8 cellular contexts compared by ENCODE assay signal in the genomic region with DNA sequence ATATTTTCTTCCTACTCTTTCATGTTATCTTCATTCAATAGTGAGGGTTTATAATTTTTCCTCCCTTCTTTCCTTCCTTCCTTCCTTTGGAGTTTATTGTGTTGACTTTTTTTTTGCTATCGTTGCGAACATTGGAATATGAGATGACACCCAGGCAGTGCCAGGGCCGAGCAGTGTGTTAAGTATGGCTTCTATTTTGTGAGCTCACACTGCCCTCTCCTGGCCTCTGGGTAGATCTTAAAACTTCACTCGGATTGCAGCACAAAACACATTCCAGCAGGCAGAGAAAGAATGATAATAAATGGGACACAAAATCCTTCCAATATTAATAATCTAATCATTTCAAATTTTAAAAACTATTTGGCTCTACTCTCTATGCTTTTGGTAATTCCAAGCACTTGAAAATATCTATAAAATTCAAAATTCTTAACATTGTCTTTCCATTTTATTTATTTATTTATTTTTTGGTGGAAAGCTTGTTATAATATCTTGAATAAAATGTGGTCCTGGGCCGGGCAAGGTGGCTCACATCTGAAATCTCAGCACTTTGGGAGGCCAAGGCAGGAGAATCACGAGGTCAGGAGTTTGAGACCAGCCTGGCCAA.
DNase-seq lines count a peak whose midpoint lies in the region; ATAC-seq and TF ChIP-seq lines count a peak whose summit lies in the region.

No MANE protein-coding gene starts in this region.

- no peak overlapping the region for H3K4me3 ChIP-seq in CD4-positive, CD25-positive, alpha-beta regulatory T cell (ENCODE audit: low read depth, low read length)
- no peak overlapping the region for H3K4me3 ChIP-seq in uterus

- TF ChIP-seq POLR2A in uterus (IDR thresholded peaks at IDR 0.05) = no peak

- intact Hi-C loops in posterior cingulate gyrus (cut with DNase I) = loop anchor here (1.0 to 10.0 kb wide), 4 partner anchors 369 to 677 kb away; no protein-coding TSS in a partner anchor
- intact Hi-C loops in uterus (cut with DNase I; ENCODE audit: low total_unique reads) = no loop called here

- H3K27me3 Mint-ChIP-seq in CD4-positive, CD25-positive, alpha-beta regulatory T cell = peaks cover 7% of the 10 kb centered on the region

- H3K4me1 Mint-ChIP-seq in CD4-positive, CD25-positive, alpha-beta regulatory T cell = peaks cover 0 to 9% (median 5%) of the 10 kb centered on the region in 4 donors

- peaks cover 10% of the 10 kb centered on the region for H3K27me3 ChIP-seq in CD4-positive, CD25-positive, alpha-beta regulatory T cell (ENCODE audit: control insufficient read depth, insufficient read depth, low read length)
- no peaks in the 10 kb centered on the region for H3K27me3 ChIP-seq in uterus

- peak; percentile 77 for TF ChIP-seq CTCF in LNCAP (IDR thresholded peaks at IDR 0.05)
- peak; percentile 51 to 78 (median 68) for TF ChIP-seq CTCF in uterus (IDR thresholded peaks at IDR 0.05)

- no peak overlapping the region for H3K4me3 Mint-ChIP-seq in CD4-positive, CD25-positive, alpha-beta regulatory T cell

- peaks cover 0 to 2% (median 0%) of the 10 kb centered on the region in 7 donors for H3K9me3 Mint-ChIP-seq in CD4-positive, CD25-positive, alpha-beta regulatory T cell

- peaks cover 3% of the 10 kb centered on the region for H3K4me1 ChIP-seq in CD4-positive, CD25-positive, alpha-beta regulatory T cell (ENCODE audit: control insufficient read depth, insufficient read depth, low read length, poor library complexity, severe bottlenecking)
- H3K4me1 ChIP-seq in uterus = no peaks in the 10 kb centered on the region

- peak; percentile 46 to 83 (median 64) for DNase-seq in CD4-positive, CD25-positive, alpha-beta regulatory T cell
- DNase-seq in SHP77 treated with DMSO at 0.1 percent for 48 hours (lab: John Stamatoyannopoulos, UW) (peak; percentile 8), glomerular endothelial cell (ENCODE audit: extremely low read depth, low read depth, low spot score) (peak; percentile 52), posterior cingulate gyrus (peak; percentile 27 to 93 (median 73)), uterus (peak; percentile 46 to 66)
- DNase-seq in activated gamma-delta T cell treated with anti-CD3 and anti-CD28 coated beads, Interleukin-2, amount 50 U/mL, for 16 hours (ENCODE audit: low read depth) = peak; percentile 49

- no peak overlapping the region for H3K27ac Mint-ChIP-seq in CD4-positive, CD25-positive, alpha-beta regulatory T cell

- peak; percentile 71 to 85 for ATAC-seq in CD4-positive, CD25-positive, alpha-beta regulatory T cell (ENCODE audit: low read depth in 2 of 2)
- ATAC-seq in GM21423 (IDR thresholded peaks at IDR 0.05; ENCODE audit: unreplicated experiment) = peak; percentile 73

- H3K9me3 ChIP-seq in CD4-positive, CD25-positive, alpha-beta regulatory T cell (ENCODE audit: control insufficient read depth in 2 of 2, low read length in 2 of 2) = no peaks in the 10 kb centered on the region
- no peaks in the 10 kb centered on the region for H3K9me3 ChIP-seq in uterus

- H3K36me3 Mint-ChIP-seq in CD4-positive, CD25-positive, alpha-beta regulatory T cell = no peaks in the 10 kb centered on the region

- no peaks in the 10 kb centered on the region for H3K36me3 ChIP-seq in CD4-positive, CD25-positive, alpha-beta regulatory T cell (ENCODE audit: control insufficient read depth, insufficient read depth, low read length)
- no peaks in the 10 kb centered on the region for H3K36me3 ChIP-seq in uterus

- H3K27ac ChIP-seq in CD4-positive, CD25-positive, alpha-beta regulatory T cell (ENCODE audit: insufficient read depth, low read length, poor library complexity, severe bottlenecking) = no peak overlapping the region
- no peak overlapping the region for H3K27ac ChIP-seq in uterus

Comparison
In these comparisons a context has a peak if more than half of its experiments do, and no peak if none do; other contexts are left out.
1. DNase-seq: peak in every context shown above with its lines; median percentile 73 in posterior cingulate gyrus; 64 in CD4-positive, CD25-positive, alpha-beta regulatory T cell; 56 in uterus; 52 in glomerular endothelial cell; 49 in activated gamma-delta T cell treated with anti-CD3 and anti-CD28 coated beads, Interleukin-2, amount 50 U/mL, for 16 hours; 8 in SHP77 treated with DMSO at 0.1 percent for 48 hours.